Comparison of ENCODE assay signal across 15 cellular contexts in the genomic region with DNA sequence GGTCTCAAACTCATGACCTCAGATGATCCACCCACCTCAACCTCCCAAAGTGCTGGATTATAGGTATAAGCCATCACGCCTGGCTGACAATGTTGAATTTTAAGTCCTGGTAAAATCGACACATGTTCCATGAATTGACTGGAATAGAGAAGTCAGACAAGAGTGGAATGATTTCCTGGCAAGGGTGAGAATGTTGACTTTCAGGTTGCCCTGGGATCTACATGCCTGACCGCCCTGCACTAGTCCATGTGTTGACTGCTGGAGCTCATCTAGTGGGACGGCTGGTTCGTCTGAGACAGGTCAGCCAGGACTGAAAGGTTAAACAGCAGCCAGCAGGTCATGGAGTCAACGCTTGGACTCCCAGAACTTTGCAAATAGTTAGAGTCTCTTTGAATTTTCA.
DNase-seq lines count a peak whose midpoint lies in the region; ATAC-seq, FAIRE-seq and TF ChIP-seq lines count a peak whose summit lies in the region.
"Had no signal": no experiment of that assay in that cellular context is flagged by ENCODE, and none has a peak within 500 bp of the region (broad histone marks: within the 10 kb centered on the region; RNA-seq: fewer than 3 reads in every experiment).

No MANE protein-coding gene starts in this region.

- no peak overlapping the region for H3K4me3 ChIP-seq in liver (ENCODE audit: low read depth in 1 of 3, low read length in 3 of 3)
- no peak overlapping the region for H3K4me3 ChIP-seq in HepG2 (replicated peaks in 1 of 3; ENCODE audit: insufficient read depth in 1 of 3, low read depth in 2 of 3, low read length in 3 of 3)
- H3K4me3 ChIP-seq in vagina: no peak overlapping the region
- H3K4me3 ChIP-seq in tibial nerve: no peak overlapping the region

- no peak overlapping the region for H3K27ac ChIP-seq in liver (ENCODE audit: low read depth in 1 of 2, low read length in 2 of 2)
- H3K27ac ChIP-seq in HepG2 (ENCODE audit: extremely low read length, insufficient read depth, low read length): no peak overlapping the region
- H3K27ac ChIP-seq in vagina: peak overlapping the region; percentile 5
- no peak overlapping the region for H3K27ac ChIP-seq in tibial nerve

- no TSS peak for BruUV-seq in HepG2 (replicated peaks; lab: Mats Ljungman, UMichigan)

- no peak overlapping the region for H3K4me3 Mint-ChIP-seq in nephron
- H3K4me3 Mint-ChIP-seq in activated CD8-positive, alpha-beta T cell treated with anti-CD3 and anti-CD28 coated beads, Interleukin-2, amount 10 ng/mL, durations not matched to agents 7 days and 5 days: no peak overlapping the region
- H3K4me3 Mint-ChIP-seq: CD4-positive, CD25-positive, alpha-beta regulatory T cell had no signal

- no peaks in the 10 kb centered on the region for H3K9me3 Mint-ChIP-seq in nephron
- no peaks in the 10 kb centered on the region for H3K9me3 Mint-ChIP-seq in activated CD8-positive, alpha-beta T cell treated with anti-CD3 and anti-CD28 coated beads, Interleukin-2, amount 10 ng/mL, durations not matched to agents 7 days and 5 days (ENCODE audit: insufficient read depth)

- H3K9me3 ChIP-seq in liver (ENCODE audit: control insufficient read depth in 4 of 4, low read length in 3 of 4) (no peaks in the 10 kb centered on the region), HepG2 (ENCODE audit: low read length) (no peaks in the 10 kb centered on the region), vagina (no peaks in the 10 kb centered on the region), tibial nerve (no peaks in the 10 kb centered on the region)

- no peak for DNase-seq in HepG2 (ENCODE audit: low spot score)
- DNase-seq in vagina (ENCODE audit: extremely low spot score in 2 of 2): no peak
- no peak for DNase-seq in activated T-cell treated with anti-CD3 and anti-CD28 coated beads, Interleukin-2, amount 50 U/mL, for 1 hour
- no peak for DNase-seq in tibial nerve (ENCODE audit: low spot score in 2 of 2)
- no peak for DNase-seq in activated CD8-positive, alpha-beta T cell treated with anti-CD3 and anti-CD28 coated beads, Interleukin-2, amount 10 ng/mL, durations not matched to agents 7 days and 5 days
- DNase-seq: CD4-positive, CD25-positive, alpha-beta regulatory T cell; GDM1; HCEC 1CT; MV-4-11; NCI-H82; OCI-M1 had no signal

- H3K4me2 ChIP-seq in HepG2 (ENCODE audit: low read depth, low read length): no peak overlapping the region

- in situ Hi-C loops in HepG2 (cut with HindIII; ENCODE audit: extremely low pct_ligation_motif_present, low pct_unique_long_range_greater_than_20kb): no loop called here

- TF ChIP-seq POLR2A in HepG2 (IDR thresholded peaks at IDR 0.05; ENCODE audit: insufficient read depth in 1 of 2, low read depth in 2 of 2, low read length in 2 of 2) (no peak), vagina (IDR thresholded peaks at IDR 0.05) (no peak), tibial nerve (IDR thresholded peaks at IDR 0.05) (no peak)

- H3K4me1 ChIP-seq in liver (ENCODE audit: control insufficient read depth in 4 of 4, insufficient read depth in 4 of 4, low read length in 3 of 4) (peaks cover 2 to 15% (median 8%) of the 10 kb centered on the region in 4 donors), HepG2 (ENCODE audit: insufficient read depth, low read length) (no peaks in the 10 kb centered on the region), vagina (peaks cover 15% of the 10 kb centered on the region), tibial nerve (peaks cover 0 to 17% (median 6%) of the 10 kb centered on the region in 4 donors)

- ATAC-seq in HepG2: no peak; the same call in 2 of the 3 replicates
- peak; percentile 85 for ATAC-seq in esophagus mucosa
- no peak for ATAC-seq in activated CD8-positive, alpha-beta T cell treated with anti-CD3 and anti-CD28 coated beads, Interleukin-2, amount 10 ng/mL, durations not matched to agents 7 days and 5 days

- no peaks in the 10 kb centered on the region for H3K79me2 ChIP-seq in HepG2 (ENCODE audit: insufficient read depth, low read length)

- no peak for FAIRE-seq in HepG2 (lab: Jason Lieb, UNC)
- FAIRE-seq: GM19239 had no signal

- H3K27me3 ChIP-seq in liver (ENCODE audit: control insufficient read depth in 4 of 4, insufficient read depth in 4 of 4, low read length in 3 of 4): no peaks in the 10 kb centered on the region
- no peaks in the 10 kb centered on the region for H3K27me3 ChIP-seq in HepG2 (ENCODE audit: control insufficient read depth in 1 of 2, insufficient read depth in 2 of 2, low read length in 2 of 2)
- no peaks in the 10 kb centered on the region for H3K27me3 ChIP-seq in vagina
- H3K27me3 ChIP-seq in tibial nerve: no peaks in the 10 kb centered on the region

- TF ChIP-seq RAD21 in liver (IDR thresholded peaks at IDR 0.05) (no peak), HepG2 (CRISPR knock-in tag; IDR thresholded peaks at IDR 0.05) (no peak)

- TF ChIP-seq CTCF in liver (IDR thresholded peaks at IDR 0.05; ENCODE audit: low read depth, low read length, missing input control) (no peak), HepG2 (CRISPR knock-in tag; IDR thresholded peaks at IDR 0.05) (no peak), nephron (IDR thresholded peaks at IDR 0.05; ENCODE audit: unreplicated experiment in 3 of 3) (no peak), vagina (IDR thresholded peaks at IDR 0.05) (no peak), tibial nerve (IDR thresholded peaks at IDR 0.05) (no peak)

- H4K20me1 ChIP-seq in HepG2 (ENCODE audit: insufficient read depth, low read length): no peaks in the 10 kb centered on the region

- TF ChIP-seq EP300 in HepG2 (IDR thresholded peaks at IDR 0.05; ENCODE audit: low read depth in 2 of 2, low read length in 2 of 2): no peak
- TF ChIP-seq EP300 in HepG2 (CRISPR knock-in tag; IDR thresholded peaks at IDR 0.05; ENCODE audit: borderline replicate concordance): no peak
- TF ChIP-seq EP300 in tibial nerve (IDR thresholded peaks at IDR 0.05): no peak

- intact Hi-C loops in HepG2 (cut with micrococcal nuclease; ENCODE audit: unreplicated experiment): no loop called here
- intact Hi-C loops in vagina (cut with DNase I): no loop called here

- no peaks in the 10 kb centered on the region for H3K36me3 ChIP-seq in liver (ENCODE audit: control insufficient read depth in 4 of 4, insufficient read depth in 3 of 4, low read depth in 1 of 4, low read length in 3 of 4)
- peaks cover 0 to 1% of the 10 kb centered on the region in 2 experiments; a peak in 1 of 5 replicates for H3K36me3 ChIP-seq in HepG2 (replicated peaks in 1 of 2; ENCODE audit: control insufficient read depth in 1 of 2, insufficient read depth in 2 of 2, low read length in 2 of 2)
- H3K36me3 ChIP-seq in vagina: no peaks in the 10 kb centered on the region
- no peaks in the 10 kb centered on the region for H3K36me3 ChIP-seq in tibial nerve

- peak overlapping the region; percentile 70 to 80 (median 80) for H3K27ac Mint-ChIP-seq in nephron
- H3K27ac Mint-ChIP-seq in activated CD8-positive, alpha-beta T cell treated with anti-CD3 and anti-CD28 coated beads, Interleukin-2, amount 10 ng/mL, durations not matched to agents 7 days and 5 days: no peak overlapping the region
- H3K27ac Mint-ChIP-seq: CD4-positive, CD25-positive, alpha-beta regulatory T cell had no signal

- POLR2A ChIA-PET in HepG2 (lab: Yijun Ruan, JAX): no interaction called here
- POLR2A ChIA-PET in activated CD8-positive, alpha-beta T cell treated with anti-CD3 and anti-CD28 coated beads, Interleukin-2, amount 10 ng/mL, durations not matched to agents 7 days and 5 days (lab: Charles Lee): no interaction called here

- no peak overlapping the region for H3K9ac ChIP-seq in liver (ENCODE audit: low read depth in 1 of 2, low read length in 2 of 2)
- no peak overlapping the region for H3K9ac ChIP-seq in HepG2 (ENCODE audit: insufficient read depth, low read depth, low read length)

- 61% methylated on average over 6 of the region's 6 CpGs for WGBS in liver
- 93% methylated on average over 6 of the region's 6 CpGs for WGBS in HepG2 (ENCODE audit: low lambda C conversion rate)
- WGBS in tibial nerve, 2 donors: 76 to 82% methylated on average over 6 of the region's 6 CpGs

- peaks cover 28% of the 10 kb centered on the region for H3K4me1 Mint-ChIP-seq in nephron
- H3K4me1 Mint-ChIP-seq in activated CD8-positive, alpha-beta T cell treated with anti-CD3 and anti-CD28 coated beads, Interleukin-2, amount 10 ng/mL, durations not matched to agents 7 days and 5 days (ENCODE audit: low read depth): no peaks in the 10 kb centered on the region
- H3K4me1 Mint-ChIP-seq: CD4-positive, CD25-positive, alpha-beta regulatory T cell had no signal

- H3K27me3 Mint-ChIP-seq in nephron (ENCODE audit: low read depth): no peaks in the 10 kb centered on the region
- no peaks in the 10 kb centered on the region for H3K27me3 Mint-ChIP-seq in activated CD8-positive, alpha-beta T cell treated with anti-CD3 and anti-CD28 coated beads, Interleukin-2, amount 10 ng/mL, durations not matched to agents 7 days and 5 days (ENCODE audit: low read depth)

- H2AFZ ChIP-seq in HepG2 (ENCODE audit: low read length): no peak overlapping the region

- peaks cover under 1% of the 10 kb centered on the region for H3K36me3 Mint-ChIP-seq in nephron (ENCODE audit: low read depth)
- no peaks in the 10 kb centered on the region for H3K36me3 Mint-ChIP-seq in activated CD8-positive, alpha-beta T cell treated with anti-CD3 and anti-CD28 coated beads, Interleukin-2, amount 10 ng/mL, durations not matched to agents 7 days and 5 days (ENCODE audit: low read depth)
- H3K36me3 Mint-ChIP-seq: CD4-positive, CD25-positive, alpha-beta regulatory T cell had no signal

- CTCF ChIA-PET in HepG2 (lab: Yijun Ruan, JAX; ENCODE audit: low intra/inter-chr PET ratio, low total read pairs): no interaction called here
- CTCF ChIA-PET in activated CD8-positive, alpha-beta T cell treated with anti-CD3 and anti-CD28 coated beads, Interleukin-2, amount 10 ng/mL, durations not matched to agents 7 days and 5 days (lab: Charles Lee): no interaction called here

TF ChIP-seq in liver, 16 proteins besides CTCF, POLR2A, EP300 and RAD21:
- TF ChIP-seq JUND (IDR thresholded peaks at IDR 0.05) (no peak), RXRA (IDR thresholded peaks at IDR 0.05) (peak; percentile 62 to 81), HNF4A (conservative IDR thresholded peaks at IDR 0.05) (peak; percentile 17 to 21), NR2F2 (IDR thresholded peaks at IDR 0.05) (peak; percentile 42)
TF ChIP-seq in liver: peak in this region for 3.

TF ChIP-seq in HepG2, 621 proteins besides CTCF, POLR2A, EP300 and RAD21 (continues in another document):
- TF ChIP-seq, protein P1, sequence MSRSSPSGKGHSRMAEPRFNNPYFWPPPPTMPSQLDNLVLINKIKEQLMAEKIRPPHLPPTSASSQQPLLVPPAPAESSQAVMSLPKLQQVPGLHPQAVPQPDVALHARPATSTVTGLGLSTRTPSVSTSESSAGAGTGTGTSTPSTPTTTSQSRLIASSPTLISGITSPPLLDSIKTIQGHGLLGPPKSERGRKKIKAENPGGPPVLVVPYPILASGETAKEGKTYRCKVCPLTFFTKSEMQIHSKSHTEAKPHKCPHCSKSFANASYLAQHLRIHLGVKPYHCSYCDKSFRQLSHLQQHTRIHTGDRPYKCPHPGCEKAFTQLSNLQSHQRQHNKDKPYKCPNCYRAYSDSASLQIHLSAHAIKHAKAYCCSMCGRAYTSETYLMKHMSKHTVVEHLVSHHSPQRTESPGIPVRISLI (CRISPR knock-in tag; IDR thresholded peaks at IDR 0.05; ENCODE audit: borderline replicate concordance): no peak
